1 cellular context compared by ENCODE assay signal in the genomic region with DNA sequence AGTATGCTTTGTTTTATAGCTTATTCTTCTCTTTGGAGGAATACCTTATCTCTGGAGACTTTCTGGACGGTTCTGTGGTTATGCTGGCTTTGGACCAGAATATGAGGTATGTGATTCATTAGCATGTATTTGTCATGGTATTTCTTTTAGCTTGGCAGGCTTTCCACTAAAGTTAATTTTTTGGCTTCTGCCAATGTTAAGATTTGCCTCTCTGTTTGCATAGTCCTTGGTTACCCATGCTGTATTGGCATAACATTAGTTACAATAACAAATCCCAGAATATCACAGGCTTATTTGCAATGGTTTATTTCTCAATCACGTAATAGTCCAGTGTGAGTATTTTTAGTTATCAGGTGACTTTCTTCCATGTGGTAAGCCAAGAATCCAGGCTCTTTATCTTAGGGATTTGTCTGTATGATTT.
TF ChIP-seq lines count a peak whose summit lies in the region.

No MANE protein-coding gene starts in this region.

TF ChIP-seq in K562, 482 proteins besides CTCF, POLR2A, EP300 and RAD21:
- TF ChIP-seq POLR2G (IDR thresholded peaks at IDR 0.05; ENCODE audit: low read depth, low read length) (no peak), SAFB2 (IDR thresholded peaks at IDR 0.05; ENCODE audit: borderline replicate concordance, low read depth, low read length, severe bottlenecking) (no peak)
TF ChIP-seq in K562: peak in this region for 0.
